ENCODE assay signal across 16 cellular contexts in the genomic region with DNA sequence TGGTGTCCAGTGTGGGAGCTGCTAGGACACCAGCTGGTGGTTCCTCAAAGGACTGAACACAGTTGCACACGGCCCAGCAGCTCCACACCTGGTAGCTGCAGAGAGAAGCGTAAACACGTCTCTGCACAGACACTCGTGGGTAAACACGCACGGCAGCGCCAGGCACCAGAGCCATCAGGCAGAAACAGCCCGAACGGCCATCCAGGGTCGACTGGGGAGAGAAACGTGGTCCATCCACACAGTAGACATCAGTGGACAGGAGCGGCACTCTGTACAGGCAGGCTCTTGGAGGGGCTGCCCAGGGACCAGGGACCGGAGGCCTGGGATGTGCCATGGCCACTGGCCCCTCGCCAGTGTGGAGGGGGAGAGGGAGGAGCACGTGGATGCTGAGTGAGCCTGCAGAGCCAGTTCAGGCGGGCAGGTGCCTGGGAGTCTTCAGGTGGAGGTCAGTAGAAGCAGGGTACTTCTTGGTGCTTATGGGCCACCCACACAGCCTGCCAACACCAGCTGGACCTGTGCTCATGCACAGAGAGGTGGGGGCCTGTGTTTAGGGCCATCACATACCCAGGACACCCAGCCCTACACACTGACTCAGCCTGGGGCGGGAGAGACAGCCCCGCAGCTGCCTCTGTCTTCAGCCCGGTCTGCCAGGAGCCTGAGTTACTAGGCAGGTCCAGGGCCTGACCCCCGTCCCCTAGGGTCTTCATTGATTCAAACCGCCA. TPM values are rescaled to one million over a fixed set of nuclear protein-coding genes. Genes with fewer than 3 reads are reported as not detected.
A peak's percentile ranks its signal among the peaks of the same experiment; 100 is the strongest.
DNase-seq lines count a peak whose midpoint lies in the region; ATAC-seq, FAIRE-seq and TF ChIP-seq lines count a peak whose summit lies in the region.
"Had no signal": no experiment of that assay in that cellular context is flagged by ENCODE, and none has a peak within 500 bp of the region (broad histone marks: within the 10 kb centered on the region; RNA-seq: fewer than 3 reads in every experiment).

No MANE protein-coding gene starts in this region.

- no peak for TF ChIP-seq EP300 in esophagus muscularis mucosa (IDR thresholded peaks at IDR 0.05)

- H3K79me2 ChIP-seq in PC-3 (ENCODE audit: low read length) = no peaks in the 10 kb centered on the region

- no peaks in the 10 kb centered on the region for H3K27me3 ChIP-seq in PC-3 (ENCODE audit: low read length)
- no peaks in the 10 kb centered on the region for H3K27me3 ChIP-seq in esophagus muscularis mucosa
- peaks cover 7% of the 10 kb centered on the region for H3K27me3 ChIP-seq in rectal smooth muscle tissue (ENCODE audit: control insufficient read depth, insufficient read depth, low read length)
- H3K27me3 ChIP-seq in HAP-1 (ENCODE audit: low read depth) = no peaks in the 10 kb centered on the region

- H3K4me2 ChIP-seq in PC-3 (ENCODE audit: low read length) = no peak overlapping the region
- H3K4me2 ChIP-seq: smooth muscle cell had no signal

- CTCF ChIA-PET in PC-3 (lab: Charles Lee) = interaction anchor here (0.5 to 1.6 kb wide), 6 partner anchors 9 to 103 kb away, joined by 3 to 7 read pairs (median 4); partner anchors contain the start of gene ADRM1

- no peak overlapping the region for H3K27ac ChIP-seq in PC-3 (ENCODE audit: low read length)
- peak overlapping the region; percentile 74 to 97 (median 81) for H3K27ac ChIP-seq in esophagus muscularis mucosa (replicated peaks in 1 of 4)
- peak overlapping the region; percentile 96 for H3K27ac ChIP-seq in rectal smooth muscle tissue (ENCODE audit: low read depth, low read length)
- H3K27ac ChIP-seq: SK-N-MC had no signal

- H3K36me3 ChIP-seq in PC-3 (ENCODE audit: low read depth, low read length) (no peaks in the 10 kb centered on the region), esophagus muscularis mucosa (no peaks in the 10 kb centered on the region), rectal smooth muscle tissue (ENCODE audit: control insufficient read depth, insufficient read depth, low read length) (no peaks in the 10 kb centered on the region), HAP-1 (replicated peaks) (no peaks in the 10 kb centered on the region)

- H3K4me3 ChIP-seq in PC-3 (ENCODE audit: low read length) = no peak overlapping the region
- no peak overlapping the region for H3K4me3 ChIP-seq in esophagus muscularis mucosa
- H3K4me3 ChIP-seq in rectal smooth muscle tissue (ENCODE audit: low read length) = no peak overlapping the region
- H3K4me3 ChIP-seq in HAP-1 = no peak overlapping the region
- H3K4me3 ChIP-seq: mucosa of descending colon, SK-N-MC, smooth muscle cell had no signal

- 52% methylated on average over 10 of the region's 21 CpGs for WGBS in esophagus muscularis mucosa

- TF ChIP-seq POLR2A in esophagus muscularis mucosa (IDR thresholded peaks at IDR 0.05; ENCODE audit: low read depth) = no peak

- H3K9me3 ChIP-seq in PC-3 (ENCODE audit: low read length) (no peaks in the 10 kb centered on the region), esophagus muscularis mucosa (no peaks in the 10 kb centered on the region), HAP-1 (no peaks in the 10 kb centered on the region)
- H3K9me3 ChIP-seq: mucosa of descending colon had no signal

- in situ Hi-C loops in HAP-1 (cut with MboI; ENCODE audit: low sequenced_read_pairs) = no loop called here

- DNase-seq in COLO668 (lab: John Stamatoyannopoulos, UW; ENCODE audit: unreplicated experiment) = peak; percentile 23
- no peak for DNase-seq in PC-3
- no peak for DNase-seq in esophagus muscularis mucosa (ENCODE audit: extremely low spot score)
- no peak for DNase-seq in RCC 7860 (ENCODE audit: low spot score)
- DNase-seq in NCI-H446 treated with DMSO at 0.1 percent for 48 hours (lab: John Stamatoyannopoulos, UW) = no peak
- no peak for DNase-seq in HAP-1 (ENCODE audit: low spot score in 2 of 2)
- DNase-seq: activated effector memory CD4-positive, alpha-beta T cell treated with Interleukin-2 at 50 U/mL for 16 hours; CD8-positive, alpha-beta T cell; GOT3; mucosa of descending colon; NCI-H2107 had no signal

- H2AFZ ChIP-seq in PC-3 (ENCODE audit: low read length) = no peak overlapping the region

- no peak for FAIRE-seq in RCC 7860 (lab: Jason Lieb, UNC)
- FAIRE-seq: bronchial epithelial cell had no signal

- POLR2A ChIA-PET in PC-3 (lab: Charles Lee; ENCODE audit: unreplicated experiment) = no interaction called here

- BruUV-seq in PC-3 (replicated peaks; lab: Mats Ljungman, UMichigan) = no TSS peak

- H3K9me2 ChIP-seq in PC-3 (replicated peaks; ENCODE audit: low read length) = no peaks in the 10 kb centered on the region

- no peak for TF ChIP-seq CTCF in PC-3 (conservative IDR thresholded peaks at IDR 0.05; ENCODE audit: low read depth, low read length)
- TF ChIP-seq CTCF in esophagus muscularis mucosa (IDR thresholded peaks at IDR 0.05) = no peak

- H3K4me1 ChIP-seq in PC-3 (ENCODE audit: insufficient read depth, low read length) (peaks cover 19% of the 10 kb centered on the region), esophagus muscularis mucosa (peaks cover 60 to 87% (median 84%) of the 10 kb centered on the region in 4 donors), rectal smooth muscle tissue (ENCODE audit: control insufficient read depth, insufficient read depth, low read length) (peaks cover 69% of the 10 kb centered on the region), HAP-1 (no peaks in the 10 kb centered on the region)

- intact Hi-C loops in PC-3 (cut with micrococcal nuclease) = no loop called here
- intact Hi-C loops in esophagus muscularis mucosa (cut with DNase I) = loop anchor here (5.0 kb wide), 1 partner anchor 32 kb away; no protein-coding TSS in a partner anchor

- ATAC-seq in PC-3 = peak; percentile 4; the same call in 1 of the 2 replicates
- ATAC-seq in GM21381 (IDR thresholded peaks at IDR 0.05; ENCODE audit: unreplicated experiment) = no peak
- ATAC-seq: CD8-positive, alpha-beta T cell had no signal

- H3K9ac ChIP-seq in PC-3 (ENCODE audit: low read length) (no peak overlapping the region), rectal smooth muscle tissue (ENCODE audit: low read length) (no peak overlapping the region)

- no peaks in the 10 kb centered on the region for H4K20me1 ChIP-seq in PC-3 (ENCODE audit: low read length)

- no peaks in the 10 kb centered on the region for H3F3A ChIP-seq in PC-3 (ENCODE audit: low read length, unreplicated experiment)

RNA-seq across cellular contexts. Expression of gene LAMA5, which starts 7.5 kb away (rescaled TPM):
- total RNA-seq in PC-3 (2014; rRNA removed) (196 and 308 TPM in 2 replicates), esophagus muscularis mucosa (100 to 1,000 TPM in 3 of 4 donors, 10 to 100 TPM in 1; 70.1 to 257 (median 150) TPM)

RNA-seq across cellular contexts. Expression of gene RPS21, which starts 12.3 kb away (rescaled TPM):
- 1,250 and 1,945 TPM in 2 replicates for total RNA-seq in PC-3 (2014; rRNA removed)
- total RNA-seq in esophagus muscularis mucosa = 1,000 to 10,000 TPM in 2 of 4 donors, 100 to 1,000 TPM in 2; 581 to 2,787 (median 1,391) TPM

RNA-seq across cellular contexts. Expression of gene CABLES2, which starts 32.5 kb away (rescaled TPM):
- total RNA-seq in PC-3 (2014; rRNA removed) (12.4 and 13.5 TPM in 2 replicates), esophagus muscularis mucosa (1 to 10 TPM; 2.0 to 6.9 (median 4.1) TPM)

RNA-seq across cellular contexts. Expression of gene RBBP8NL, which starts 52.7 kb away (rescaled TPM):
- total RNA-seq in PC-3 (2014; rRNA removed) = 9.3 and 9.4 TPM in 2 replicates
- total RNA-seq in esophagus muscularis mucosa = not detected
- total RNA-seq: CD8-positive, alpha-beta T cell had no signal
